25 cellular contexts compared by ENCODE assay signal in genomic region chr10:110344622-110345021, GRCh38. TPM values are rescaled to one million over a fixed set of nuclear protein-coding genes. Genes with fewer than 3 reads are reported as not detected.
DNase-seq lines count a peak whose midpoint lies in the region; ATAC-seq and TF ChIP-seq lines count a peak whose summit lies in the region.
"Had no signal": no experiment of that assay in that cellular context is flagged by ENCODE, and none has a peak within 500 bp of the region (broad histone marks: within the 10 kb centered on the region; RNA-seq: fewer than 3 reads in every experiment).

No MANE protein-coding gene starts in this region.

- intact Hi-C loops in Caco-2 (cut with micrococcal nuclease; ENCODE audit: unreplicated experiment): no loop called here

- no peaks in the 10 kb centered on the region for H3K27me3 ChIP-seq in Karpas-422 (ENCODE audit: low read length)
- no peaks in the 10 kb centered on the region for H3K27me3 ChIP-seq in Caco-2 (replicated peaks; ENCODE audit: control insufficient read depth, insufficient read depth, low read length)
- H3K27me3 ChIP-seq: ascending aorta had no signal

- no peaks in the 10 kb centered on the region for H3K36me3 Mint-ChIP-seq in Caco-2 (ENCODE audit: insufficient read depth, unreplicated experiment)
- H3K36me3 Mint-ChIP-seq: activated naive CD4-positive, alpha-beta T cell treated with anti-CD3 and anti-CD28 coated beads, Interleukin-2, amount 10 ng/mL, durations not matched to agents 7 days and 5 days had no signal

- no peaks in the 10 kb centered on the region for H3K4me1 Mint-ChIP-seq in Caco-2 (ENCODE audit: low read depth, unreplicated experiment)
- H3K4me1 Mint-ChIP-seq: activated naive CD4-positive, alpha-beta T cell treated with anti-CD3 and anti-CD28 coated beads, Interleukin-2, amount 10 ng/mL, durations not matched to agents 7 days and 5 days; nephron progenitor cell had no signal

- DNase-seq in NCI-H1417 (lab: John Stamatoyannopoulos, UW) (peak in 2 of 3 experiments; percentile 1 to 4), NCI-H1417 treated with DMSO at 0.1 percent for 48 hours (lab: John Stamatoyannopoulos, UW) (no peak), Karpas-422 (peak; percentile 74), NCI-H526 treated with DMSO at 0.1 percent for 48 hours (lab: John Stamatoyannopoulos, UW) (peak; percentile 57), myocyte (ENCODE audit: low read depth) (peak; percentile 90), AG08395 (ENCODE audit: low spot score) (no peak), Caco-2 (no peak)
- DNase-seq: activated CD8-positive, alpha-beta T cell treated with anti-CD3 and anti-CD28 coated beads for 36 hours; activated naive CD4-positive, alpha-beta T cell treated with anti-CD3 and anti-CD28 coated beads, Interleukin-2, amount 10 ng/mL, durations not matched to agents 7 days and 5 days; activated T-cell treated with anti-CD3 and anti-CD28 coated beads, Interleukin-2, amount 50 U/mL, for 24 hours; effector CD8-positive, alpha-beta T cell; left colon; NCI-H146; NCI-H774; nephron progenitor cell; psoas muscle; small intestine; stimulated activated CD4-positive, alpha-beta T cell treated with anti-CD3 and anti-CD28 coated beads, Interleukin-4, amount 100 ng/mL, for 1 hour; stomach; trophoblast cell had no signal

- no peaks in the 10 kb centered on the region for H3K27me3 Mint-ChIP-seq in Caco-2 (ENCODE audit: insufficient read depth, unreplicated experiment)
- H3K27me3 Mint-ChIP-seq: activated T-cell treated with anti-CD3 and anti-CD28 coated beads, Interleukin-2, amount 50 U/mL, for 24 hours had no signal

- H3K9ac ChIP-seq in Karpas-422 (ENCODE audit: low read length): peak overlapping the region; percentile 42

- H2AFZ ChIP-seq in Karpas-422 (ENCODE audit: low read length): peak overlapping the region; percentile 51; the same call in 1 of the 2 replicates

- no peaks in the 10 kb centered on the region for H3K36me3 ChIP-seq in Karpas-422 (ENCODE audit: insufficient read depth, low read length)
- no peaks in the 10 kb centered on the region for H3K36me3 ChIP-seq in Caco-2 (ENCODE audit: control insufficient read depth, insufficient read depth, low read length)
- H3K36me3 ChIP-seq: ascending aorta, stomach had no signal

- no peak overlapping the region for H3K27ac Mint-ChIP-seq in Caco-2 (ENCODE audit: unreplicated experiment)
- H3K27ac Mint-ChIP-seq: activated CD8-positive, alpha-beta T cell treated with anti-CD3 and anti-CD28 coated beads for 36 hours; activated naive CD4-positive, alpha-beta T cell treated with anti-CD3 and anti-CD28 coated beads, Interleukin-2, amount 10 ng/mL, durations not matched to agents 7 days and 5 days; activated T-cell treated with anti-CD3 and anti-CD28 coated beads, Interleukin-2, amount 50 U/mL, for 24 hours; nephron progenitor cell had no signal

- no peak for ATAC-seq in HG03097 (IDR thresholded peaks at IDR 0.05; ENCODE audit: low FRiP score, unreplicated experiment)
- ATAC-seq: activated CD8-positive, alpha-beta T cell treated with anti-CD3 and anti-CD28 coated beads for 36 hours; esophagus mucosa; K562; left colon had no signal

- CTCF ChIA-PET in Caco-2 (lab: Charles Lee): no interaction called here

- peak overlapping the region; percentile 77 for H3K4me2 ChIP-seq in Karpas-422 (ENCODE audit: low read depth, low read length, poor library complexity, severe bottlenecking)

- no peaks in the 10 kb centered on the region for H3K9me3 Mint-ChIP-seq in Caco-2 (ENCODE audit: unreplicated experiment)
- H3K9me3 Mint-ChIP-seq: activated CD8-positive, alpha-beta T cell treated with anti-CD3 and anti-CD28 coated beads for 36 hours; activated naive CD4-positive, alpha-beta T cell treated with anti-CD3 and anti-CD28 coated beads, Interleukin-2, amount 10 ng/mL, durations not matched to agents 7 days and 5 days; activated T-cell treated with anti-CD3 and anti-CD28 coated beads, Interleukin-2, amount 50 U/mL, for 24 hours; nephron progenitor cell had no signal

- H3K9me2 ChIP-seq in Karpas-422 (replicated peaks; ENCODE audit: insufficient read depth, low read length): no peaks in the 10 kb centered on the region

- TF ChIP-seq CTCF in Caco-2 (IDR thresholded peaks at IDR 0.05; ENCODE audit: insufficient read depth in 1 of 2, low read depth in 1 of 2, low read length in 1 of 2, severe bottlenecking in 1 of 2, unreplicated experiment in 1 of 2): no peak

- H3K4me3 ChIP-seq in Karpas-422 (ENCODE audit: low read length): peak overlapping the region; percentile 12
- H3K4me3 ChIP-seq in Caco-2 (ENCODE audit: low read depth, low read length): no peak overlapping the region
- H3K4me3 ChIP-seq: ascending aorta, K562, psoas muscle, SK-N-MC, stomach had no signal

- H3K4me1 ChIP-seq in Karpas-422 (ENCODE audit: low read length) (peaks cover 62% of the 10 kb centered on the region), Caco-2 (no peaks in the 10 kb centered on the region)
- H3K4me1 ChIP-seq: ascending aorta, psoas muscle, stomach had no signal

- BruUV-seq in Caco-2 (replicated peaks; lab: Mats Ljungman, UMichigan): no TSS peak

- H3K79me2 ChIP-seq in Karpas-422 (ENCODE audit: low read length): no peaks in the 10 kb centered on the region

- POLR2A ChIA-PET in Caco-2 (lab: Charles Lee): no interaction called here

- no peaks in the 10 kb centered on the region for H4K20me1 ChIP-seq in Karpas-422 (ENCODE audit: insufficient read depth, low read depth, low read length)

- peak overlapping the region; percentile 87 for H3K27ac ChIP-seq in Karpas-422 (ENCODE audit: low read length)
- H3K27ac ChIP-seq: ascending aorta, psoas muscle, SK-N-MC, stomach had no signal

- H3K4me3 Mint-ChIP-seq in Caco-2 (ENCODE audit: unreplicated experiment): no peak overlapping the region
- H3K4me3 Mint-ChIP-seq: activated CD8-positive, alpha-beta T cell treated with anti-CD3 and anti-CD28 coated beads for 36 hours; activated naive CD4-positive, alpha-beta T cell treated with anti-CD3 and anti-CD28 coated beads, Interleukin-2, amount 10 ng/mL, durations not matched to agents 7 days and 5 days; activated T-cell treated with anti-CD3 and anti-CD28 coated beads, Interleukin-2, amount 50 U/mL, for 24 hours; nephron progenitor cell had no signal

- H3K9me3 ChIP-seq in Karpas-422 (ENCODE audit: low read length) (no peaks in the 10 kb centered on the region), Caco-2 (no peaks in the 10 kb centered on the region)
- H3K9me3 ChIP-seq: ascending aorta, psoas muscle, stomach had no signal

RNA-seq across cellular contexts. Expression of gene SMNDC1, which starts 39.9 kb away (rescaled TPM):
- total RNA-seq in Karpas-422 (2014; rRNA removed; shearing (Covaris generic); ENCODE audit: low replicate concordance): 9.8 and 26.1 TPM in 2 replicates
- total RNA-seq in myocyte: 6.5 and 9.9 TPM in 2 replicates
- 17.4 TPM for polyA plus RNA-seq in myocyte (2012)
- total RNA-seq in Caco-2 (2022): 51.6 and 52.4 TPM in 2 replicates

Comparison
In these comparisons a context has a peak if more than half of its experiments do, and no peak if none do; other contexts are left out.
1. DNase-seq: peak in NCI-H1417 (2 of 3), Karpas-422 (single experiment), NCI-H526 treated with DMSO at 0.1 percent for 48 hours (single experiment) and myocyte (single experiment); none in NCI-H1417 treated with DMSO at 0.1 percent for 48 hours (single experiment), AG08395 (single experiment) and Caco-2 (0 of 2).